Comparison of ENCODE assay signal across 2 cellular contexts in genomic region chr19:55037603-55038002, GRCh38. TPM values are rescaled to one million over a fixed set of nuclear protein-coding genes. Genes with fewer than 3 reads are reported as not detected.
"Had no signal": no experiment of that assay in that cellular context is flagged by ENCODE, and none has a peak within 500 bp of the region (broad histone marks: within the 10 kb centered on the region; RNA-seq: fewer than 3 reads in every experiment).

No MANE protein-coding gene starts in this region.

RNA-seq across cellular contexts. Expression of gene GP6, which starts 0.5 kb away (rescaled TPM):
- total RNA-seq: HepG2, HFFc6 had no signal
